In genomic region chrX:69163936-69164741, GRCh38 we compare ENCODE assay signal across 9 cellular contexts.
A peak's percentile ranks its signal among the peaks of the same experiment; 100 is the strongest.
DNase-seq lines count a peak whose midpoint lies in the region; ATAC-seq and TF ChIP-seq lines count a peak whose summit lies in the region.
"Had no signal": no experiment of that assay in that cellular context is flagged by ENCODE, and none has a peak within 500 bp of the region (broad histone marks: within the 10 kb centered on the region; RNA-seq: fewer than 3 reads in every experiment).

No MANE protein-coding gene starts in this region.

- ATAC-seq in HG03565 (IDR thresholded peaks at IDR 0.05; ENCODE audit: unreplicated experiment): peak; percentile 44
- no peak for ATAC-seq in GM19455 (IDR thresholded peaks at IDR 0.05; ENCODE audit: unreplicated experiment)

- H3K27me3 ChIP-seq in layer of hippocampus (ENCODE audit: control insufficient read depth, insufficient read depth, low read length): no peaks in the 10 kb centered on the region

- no peak for TF ChIP-seq CTCF in WI38 (IDR thresholded peaks at IDR 0.05; ENCODE audit: low read depth, low read length)

- peak overlapping the region; percentile 75 for H3K4me3 ChIP-seq in WI38 (ENCODE audit: low read depth, low read length)

- peak; percentile 20 for DNase-seq in DMS 273 (lab: John Stamatoyannopoulos, UW; ENCODE audit: unreplicated experiment)
- DNase-seq in DMS 273 treated with DMSO at 0.1 percent for 48 hours (lab: John Stamatoyannopoulos, UW): no peak
- DNase-seq in caudate nucleus (lab: John Stamatoyannopoulos, UW): peak in 41 of 61 donors; percentile 1 to 59 (median 22)
- DNase-seq in stimulated activated CD4-positive, alpha-beta T cell treated with anti-CD3 and anti-CD28 coated beads, Interleukin-2, amount 100 ng/mL, for 48 hours: peak; percentile 8 to 13

- H3K27ac ChIP-seq in caudate nucleus (ENCODE audit: low read depth, low read length): peak overlapping the region; percentile 67
- peak overlapping the region; percentile 64 for H3K27ac ChIP-seq in layer of hippocampus (ENCODE audit: low read depth, low read length)
- H3K27ac ChIP-seq: 22Rv1 had no signal
